In the genomic region with DNA sequence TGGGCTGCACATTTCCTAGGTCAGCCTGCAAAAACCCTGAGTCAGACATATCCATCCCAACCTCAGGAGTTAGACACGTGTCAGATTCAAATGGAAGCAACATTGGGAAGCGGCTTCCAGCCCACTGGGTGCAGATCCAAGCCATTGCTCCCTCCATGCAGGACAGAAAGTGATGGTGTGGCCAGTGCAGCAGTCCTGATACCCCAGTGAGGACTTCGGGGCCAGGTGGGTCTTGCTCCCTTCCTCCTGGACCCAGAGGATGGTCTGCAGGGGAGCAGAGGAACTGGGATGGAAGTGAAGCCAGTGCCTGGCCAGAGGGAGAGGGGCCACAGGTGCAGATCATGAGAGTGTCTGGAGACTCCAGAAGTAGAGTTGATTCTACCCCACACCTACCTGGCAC, we compare ENCODE assay signal across 18 cellular contexts.
DNase-seq lines count a peak whose midpoint lies in the region; ATAC-seq and TF ChIP-seq lines count a peak whose summit lies in the region.
"Had no signal": no experiment of that assay in that cellular context is flagged by ENCODE, and none has a peak within 500 bp of the region (broad histone marks: within the 10 kb centered on the region; RNA-seq: fewer than 3 reads in every experiment).

No MANE protein-coding gene starts in this region.

- H3K4me1 Mint-ChIP-seq in activated naive CD4-positive, alpha-beta T cell treated with anti-CD3 and anti-CD28 coated beads, Interleukin-2, amount 10 ng/mL, durations not matched to agents 7 days and 5 days = peaks cover 31% of the 10 kb centered on the region
- H3K4me1 Mint-ChIP-seq in T-helper 17 cell = peaks cover 19% of the 10 kb centered on the region
- peaks cover 35 to 60% (median 48%) of the 10 kb centered on the region in 4 donors for H3K4me1 Mint-ChIP-seq in naive thymus-derived CD8-positive, alpha-beta T cell
- H3K4me1 Mint-ChIP-seq in CD8-positive, alpha-beta memory T cell = peaks cover 22 to 46% (median 31%) of the 10 kb centered on the region in 3 donors

- ATAC-seq in activated naive CD4-positive, alpha-beta T cell treated with anti-CD3 and anti-CD28 coated beads, Interleukin-2, amount 50 U/mL, for 72 hours = no peak
- no peak for ATAC-seq in T-helper 17 cell
- no peak for ATAC-seq in naive thymus-derived CD8-positive, alpha-beta T cell

- H3K27ac ChIP-seq in tibial artery = peak overlapping the region; percentile 47 to 59
- no peak overlapping the region for H3K27ac ChIP-seq in CD8-positive, alpha-beta memory T cell (ENCODE audit: low read depth, low read length)
- H3K27ac ChIP-seq: Peyer's patch had no signal

- no peaks in the 10 kb centered on the region for H3K27me3 ChIP-seq in tibial artery
- H3K27me3 ChIP-seq in CD8-positive, alpha-beta memory T cell (ENCODE audit: insufficient read depth, low read length, poor library complexity, severe bottlenecking) = no peaks in the 10 kb centered on the region
- H3K27me3 ChIP-seq: Peyer's patch had no signal

- H3K36me3 Mint-ChIP-seq in activated naive CD4-positive, alpha-beta T cell treated with anti-CD3 and anti-CD28 coated beads, Interleukin-2, amount 50 U/mL, for 72 hours = peaks cover 12 to 47% of the 10 kb centered on the region in 2 donors
- H3K36me3 Mint-ChIP-seq in activated naive CD4-positive, alpha-beta T cell treated with anti-CD3 and anti-CD28 coated beads, Interleukin-2, amount 10 ng/mL, durations not matched to agents 7 days and 5 days = peaks cover 66% of the 10 kb centered on the region
- peaks cover 6% of the 10 kb centered on the region for H3K36me3 Mint-ChIP-seq in T-helper 17 cell (ENCODE audit: low read depth)
- H3K36me3 Mint-ChIP-seq in naive thymus-derived CD8-positive, alpha-beta T cell = peaks cover 5 to 55% (median 40%) of the 10 kb centered on the region in 3 donors
- peaks cover 24 to 58% (median 37%) of the 10 kb centered on the region in 3 donors for H3K36me3 Mint-ChIP-seq in CD8-positive, alpha-beta memory T cell

- H3K4me3 Mint-ChIP-seq in activated naive CD4-positive, alpha-beta T cell treated with anti-CD3 and anti-CD28 coated beads, Interleukin-2, amount 10 ng/mL, durations not matched to agents 7 days and 5 days = no peak overlapping the region
- no peak overlapping the region for H3K4me3 Mint-ChIP-seq in T-helper 17 cell
- H3K4me3 Mint-ChIP-seq in naive thymus-derived CD8-positive, alpha-beta T cell = no peak overlapping the region
- H3K4me3 Mint-ChIP-seq in CD8-positive, alpha-beta memory T cell = no peak overlapping the region
- H3K4me3 Mint-ChIP-seq: B cell had no signal

- POLR2A ChIA-PET in naive thymus-derived CD8-positive, alpha-beta T cell (lab: Charles Lee) = interaction anchor here (1.0 kb wide), 1 partner anchor 138 kb away, joined by 3 read pairs; no protein-coding TSS in a partner anchor
- POLR2A ChIA-PET in CD8-positive, alpha-beta memory T cell (lab: Charles Lee) = no interaction called here

- peaks cover 0 to 18% (median 5%) of the 10 kb centered on the region in 4 donors for H3K4me1 ChIP-seq in tibial artery
- H3K4me1 ChIP-seq in CD8-positive, alpha-beta memory T cell (ENCODE audit: insufficient read depth, low read length) = peaks cover 4% of the 10 kb centered on the region
- H3K4me1 ChIP-seq: Peyer's patch had no signal

- intact Hi-C loops in tibial artery (cut with DNase I; ENCODE audit: low total_unique reads) = no loop called here

- no peaks in the 10 kb centered on the region for H3K27me3 Mint-ChIP-seq in activated naive CD4-positive, alpha-beta T cell treated with anti-CD3 and anti-CD28 coated beads, Interleukin-2, amount 10 ng/mL, durations not matched to agents 7 days and 5 days
- no peaks in the 10 kb centered on the region for H3K27me3 Mint-ChIP-seq in T-helper 17 cell
- H3K27me3 Mint-ChIP-seq in naive thymus-derived CD8-positive, alpha-beta T cell = no peaks in the 10 kb centered on the region
- H3K27me3 Mint-ChIP-seq in CD8-positive, alpha-beta memory T cell = no peaks in the 10 kb centered on the region
- H3K27me3 Mint-ChIP-seq: B cell had no signal

- peak overlapping the region; percentile 55 to 74 for H3K27ac Mint-ChIP-seq in activated naive CD4-positive, alpha-beta T cell treated with anti-CD3 and anti-CD28 coated beads, Interleukin-2, amount 50 U/mL, for 72 hours
- H3K27ac Mint-ChIP-seq in activated naive CD4-positive, alpha-beta T cell treated with anti-CD3 and anti-CD28 coated beads, Interleukin-2, amount 10 ng/mL, durations not matched to agents 7 days and 5 days = no peak overlapping the region
- peak overlapping the region; percentile 76 for H3K27ac Mint-ChIP-seq in T-helper 17 cell
- peak overlapping the region in 7 of 10 donors; percentile 29 to 75 (median 40) for H3K27ac Mint-ChIP-seq in naive thymus-derived CD8-positive, alpha-beta T cell
- H3K27ac Mint-ChIP-seq in CD8-positive, alpha-beta memory T cell = peak overlapping the region in 1 of 8 donors; percentile 55
- H3K27ac Mint-ChIP-seq: B cell had no signal

- CTCF ChIA-PET in activated naive CD4-positive, alpha-beta T cell treated with anti-CD3 and anti-CD28 coated beads, Interleukin-2, amount 10 ng/mL, durations not matched to agents 7 days and 5 days (lab: Charles Lee) = no interaction called here
- CTCF ChIA-PET in CD8-positive, alpha-beta memory T cell (lab: Charles Lee) = no interaction called here

- H3K9me3 ChIP-seq in T-helper 17 cell (ENCODE audit: control insufficient read depth, low read length, poor library complexity, severe bottlenecking) = no peaks in the 10 kb centered on the region
- no peaks in the 10 kb centered on the region for H3K9me3 ChIP-seq in tibial artery
- no peaks in the 10 kb centered on the region for H3K9me3 ChIP-seq in CD8-positive, alpha-beta memory T cell (ENCODE audit: low read length)
- H3K9me3 ChIP-seq: Peyer's patch had no signal

- H3K4me3 ChIP-seq in tibial artery = no peak overlapping the region
- H3K4me3 ChIP-seq in CD8-positive, alpha-beta memory T cell (ENCODE audit: low read length) = no peak overlapping the region
- H3K4me3 ChIP-seq: Peyer's patch had no signal

- no peak for TF ChIP-seq CTCF in tibial artery (IDR thresholded peaks at IDR 0.05)

- no peak for DNase-seq in activated naive CD4-positive, alpha-beta T cell treated with anti-CD3 and anti-CD28 coated beads, Interleukin-2, amount 50 U/mL, for 72 hours (ENCODE audit: low spot score in 2 of 2)
- DNase-seq in activated naive CD4-positive, alpha-beta T cell treated with anti-CD3 and anti-CD28 coated beads, Interleukin-2, amount 10 ng/mL, durations not matched to agents 7 days and 5 days = no peak
- DNase-seq in T-helper 17 cell = no peak
- no peak for DNase-seq in naive thymus-derived CD8-positive, alpha-beta T cell
- no peak for DNase-seq in tibial artery
- DNase-seq in CD8-positive, alpha-beta memory T cell = no peak
- DNase-seq in Kasumi-1 (lab: John Stamatoyannopoulos, UW) = no peak
- DNase-seq in NCI-H510A treated with DMSO at 0.1 percent for 48 hours (lab: John Stamatoyannopoulos, UW) = no peak
- DNase-seq: HCEC 1CT; IMR-90; NCI-H1105; NCI-H1694; NCI-H2081 treated with DMSO at 0.1 percent for 48 hours; NCI-H446 treated with DMSO at 0.1 percent for 48 hours; NCI-H748 treated with DMSO at 0.1 percent for 48 hours; NK-92 treated with Interleukin-12 subunit alpha and Interleukin-12 subunit beta, amount 100 ng/mL, for 24 hours had no signal

- H3K9me3 Mint-ChIP-seq in activated naive CD4-positive, alpha-beta T cell treated with anti-CD3 and anti-CD28 coated beads, Interleukin-2, amount 50 U/mL, for 72 hours = peaks cover 3 to 5% of the 10 kb centered on the region in 2 donors
- no peaks in the 10 kb centered on the region for H3K9me3 Mint-ChIP-seq in activated naive CD4-positive, alpha-beta T cell treated with anti-CD3 and anti-CD28 coated beads, Interleukin-2, amount 10 ng/mL, durations not matched to agents 7 days and 5 days
- peaks cover 0 to 3% (median 0%) of the 10 kb centered on the region in 9 donors for H3K9me3 Mint-ChIP-seq in naive thymus-derived CD8-positive, alpha-beta T cell
- H3K9me3 Mint-ChIP-seq in CD8-positive, alpha-beta memory T cell = peaks cover 0 to 3% (median 0%) of the 10 kb centered on the region in 5 donors

- no peaks in the 10 kb centered on the region for H3K36me3 ChIP-seq in tibial artery
- no peaks in the 10 kb centered on the region for H3K36me3 ChIP-seq in CD8-positive, alpha-beta memory T cell (ENCODE audit: insufficient read depth, low read length)
- H3K36me3 ChIP-seq: Peyer's patch had no signal
